ENCODE assay signal across 17 cellular contexts in the genomic region with DNA sequence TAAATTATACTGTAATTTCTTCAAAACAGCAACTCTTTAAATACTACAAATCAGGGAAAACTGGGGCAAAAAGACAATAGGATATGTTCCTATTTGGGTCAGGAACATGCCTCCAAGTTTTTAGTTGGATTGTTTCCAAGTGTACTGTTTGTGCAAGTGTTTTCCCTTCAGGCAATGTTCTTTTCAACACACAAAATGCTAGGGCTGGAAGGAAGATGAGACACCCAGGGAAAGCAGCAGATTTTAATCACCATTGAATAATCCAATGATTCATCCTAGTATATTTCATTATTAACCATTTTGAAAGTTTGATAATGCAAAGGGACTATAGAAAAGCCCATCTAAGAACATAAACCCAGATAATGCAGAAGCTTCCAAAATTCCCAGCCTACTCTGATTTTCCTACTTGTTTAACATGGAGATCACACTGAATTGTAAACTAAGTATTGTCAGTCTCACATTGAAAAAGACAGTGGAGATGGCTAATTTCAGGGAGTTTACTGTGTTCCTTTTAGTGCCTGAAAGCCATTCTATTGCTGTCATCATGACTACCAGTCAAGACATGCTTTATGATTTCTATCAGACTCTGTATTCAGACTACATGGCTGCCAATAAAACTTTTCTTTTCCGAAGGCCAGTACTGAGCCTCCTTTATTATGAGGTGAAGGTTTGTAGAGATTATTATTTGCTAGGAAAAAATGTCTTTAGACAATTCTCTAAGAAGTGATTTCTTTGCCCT. TPM values are rescaled to one million over a fixed set of nuclear protein-coding genes. Genes with fewer than 3 reads are reported as not detected.
DNase-seq lines count a peak whose midpoint lies in the region; FAIRE-seq and TF ChIP-seq lines count a peak whose summit lies in the region.
"Had no signal": no experiment of that assay in that cellular context is flagged by ENCODE, and none has a peak within 500 bp of the region (broad histone marks: within the 10 kb centered on the region; RNA-seq: fewer than 3 reads in every experiment).

No MANE protein-coding gene starts in this region.

- H2BK15ac ChIP-seq in mesendoderm (replicated peaks; ENCODE audit: low read depth), result no peak overlapping the region

- H3K56ac ChIP-seq in mesendoderm (ENCODE audit: low read length), result no peak overlapping the region

- no peak for FAIRE-seq in bronchial epithelial cell (lab: Jason Lieb, UNC)
- FAIRE-seq: frontal cortex, GM18507 had no signal

- peaks cover 2% of the 10 kb centered on the region for H3K4me1 ChIP-seq in mesendoderm (ENCODE audit: control insufficient read depth, low read depth, low read length)
- no peaks in the 10 kb centered on the region for H3K4me1 ChIP-seq in osteoblast (ENCODE audit: insufficient read depth, low read length)
- H3K4me1 ChIP-seq: vagina had no signal

- no peak overlapping the region for H3K9ac ChIP-seq in mesendoderm (ENCODE audit: low read length)
- H3K9ac ChIP-seq: SK-N-SH had no signal

- no peak overlapping the region for H2BK5ac ChIP-seq in mesendoderm (ENCODE audit: low read length)

- POLR2A ChIA-PET in BJ (lab: Charles Lee), result no interaction called here

- H3K79me2 ChIP-seq in mesendoderm (ENCODE audit: control insufficient read depth, insufficient read depth, low read length) (no peaks in the 10 kb centered on the region), osteoblast (ENCODE audit: insufficient read depth, low read length) (no peaks in the 10 kb centered on the region)

- no peak overlapping the region for H4K8ac ChIP-seq in mesendoderm (ENCODE audit: low read depth, low read length)

- H3K4me2 ChIP-seq in mesendoderm (ENCODE audit: low read length), result no peak overlapping the region
- H3K4me2 ChIP-seq in osteoblast (ENCODE audit: insufficient read depth, low read length), result no peak overlapping the region
- H3K4me2 ChIP-seq: SK-N-SH had no signal

- H3K27me3 ChIP-seq in BJ (ENCODE audit: control insufficient read depth, insufficient read depth, low read length), result no peaks in the 10 kb centered on the region
- H3K27me3 ChIP-seq in bronchial epithelial cell (ENCODE audit: control insufficient read depth, insufficient read depth, low read length), result no peaks in the 10 kb centered on the region
- no peaks in the 10 kb centered on the region for H3K27me3 ChIP-seq in mesendoderm (ENCODE audit: insufficient read depth, low read length, poor library complexity)
- H3K27me3 ChIP-seq in osteoblast (ENCODE audit: insufficient read depth, low read length), result peaks cover 7% of the 10 kb centered on the region
- H3K27me3 ChIP-seq: vagina had no signal

- CTCF ChIA-PET in BJ (lab: Yijun Ruan, JAX), result no interaction called here

- no peaks in the 10 kb centered on the region for H4K20me1 ChIP-seq in osteoblast (ENCODE audit: insufficient read depth, low read length)

- no peak overlapping the region for H3K18ac ChIP-seq in mesendoderm (ENCODE audit: low read length)

- DNase-seq in BJ (ENCODE audit: low read depth), result peak; percentile 9
- peak; percentile 78 for DNase-seq in M059J (ENCODE audit: low read depth)
- peak; percentile 89 for DNase-seq in bronchial epithelial cell (ENCODE audit: low read depth)
- peak; percentile 19 to 72 for DNase-seq in lung microvascular endothelial cell (ENCODE audit: low read depth in 2 of 2)
- no peak for DNase-seq in SHP77 treated with DMSO at 0.1 percent for 48 hours (lab: John Stamatoyannopoulos, UW)
- no peak for DNase-seq in mesendoderm
- no peak for DNase-seq in osteoblast (ENCODE audit: insufficient read length, low spot score, missing footprints)
- DNase-seq in hippocampal formation (lab: John Stamatoyannopoulos, UW), result no peak
- DNase-seq: activated naive CD4-positive, alpha-beta T cell treated with anti-CD3 and anti-CD28 coated beads, Interleukin-2, amount 50 U/mL, for 16 hours; H7; NK-92 treated with Interleukin-12 subunit alpha and Interleukin-12 subunit beta, amount 100 ng/mL, for 24 hours; SK-N-SH; stimulated activated CD4-positive, alpha-beta T cell treated with anti-CD3 and anti-CD28 coated beads, Interleukin-2, amount 100 ng/mL, for 48 hours; WERI-Rb-1 had no signal

- no peaks in the 10 kb centered on the region for H3K9me3 ChIP-seq in osteoblast (ENCODE audit: low read depth, low read length)
- H3K9me3 ChIP-seq: SK-N-SH, vagina had no signal

- no peak overlapping the region for H3K4ac ChIP-seq in mesendoderm (ENCODE audit: low read depth, low read length)

- no peak overlapping the region for H2AK5ac ChIP-seq in mesendoderm (ENCODE audit: low read length)

- no peak for TF ChIP-seq CTCF in BJ (IDR thresholded peaks at IDR 0.05; ENCODE audit: insufficient read depth, low read depth, low read length)
- TF ChIP-seq CTCF in bronchial epithelial cell (IDR thresholded peaks at IDR 0.05; ENCODE audit: insufficient read depth, low read length, severe bottlenecking), result no peak
- no peak for TF ChIP-seq CTCF in osteoblast (IDR thresholded peaks at IDR 0.05; ENCODE audit: extremely low read depth, low read depth, low read length)

- no peak overlapping the region for H2AFZ ChIP-seq in osteoblast (ENCODE audit: low read length)

- H4K5ac ChIP-seq in mesendoderm (ENCODE audit: low read length), result no peak overlapping the region

- WGBS in mesendoderm (ENCODE audit: extremely low coverage, insufficient coverage, low lambda C conversion rate), result no CpG with 5 or more reads among the region's 1 CpG

- H2BK120ac ChIP-seq in mesendoderm (ENCODE audit: low read depth, low read length), result no peak overlapping the region

- H3K23ac ChIP-seq in mesendoderm (ENCODE audit: low read length), result no peak overlapping the region

- no peaks in the 10 kb centered on the region for H3K79me1 ChIP-seq in mesendoderm (ENCODE audit: low read length)

- H3K4me3 ChIP-seq in BJ (ENCODE audit: low read depth, low read length) (no peak overlapping the region), bronchial epithelial cell (ENCODE audit: low read depth, low read length) (no peak overlapping the region), mesendoderm (ENCODE audit: low read length) (no peak overlapping the region), osteoblast (ENCODE audit: insufficient read depth, low read length) (no peak overlapping the region)
- H3K4me3 ChIP-seq: vagina had no signal

- H3K36me3 ChIP-seq in BJ (ENCODE audit: control insufficient read depth, insufficient read depth, low read length) (no peaks in the 10 kb centered on the region), bronchial epithelial cell (ENCODE audit: control insufficient read depth, insufficient read depth, low read length) (no peaks in the 10 kb centered on the region), mesendoderm (ENCODE audit: control insufficient read depth, insufficient read depth, low read length) (no peaks in the 10 kb centered on the region), osteoblast (ENCODE audit: insufficient read depth, low read length) (no peaks in the 10 kb centered on the region)
- H3K36me3 ChIP-seq: vagina, WERI-Rb-1 had no signal

- H3K27ac ChIP-seq in mesendoderm (ENCODE audit: low read depth, low read length), result no peak overlapping the region
- no peak overlapping the region for H3K27ac ChIP-seq in osteoblast (ENCODE audit: low read depth, low read length)
- H3K27ac ChIP-seq: vagina, WERI-Rb-1 had no signal

RNA-seq across cellular contexts. Expression of a gene that starts 38.6 kb away (rescaled TPM):
- polyA plus RNA-seq in BJ (2011; rRNA removed), result 0.05 and 0.09 TPM in 2 replicates
- 0.05 and 0.09 TPM in 2 replicates for polyA minus RNA-seq in BJ (2011; rRNA and poly(A)+ RNA removed)
- total RNA-seq in M059J (2014; rRNA removed; shearing (Covaris generic)), result 0.47 and 0.94 TPM in 2 replicates
- total RNA-seq in bronchial epithelial cell, result 21.1 and 23.4 TPM in 2 replicates
- 0.20 and 2.4 TPM in 2 replicates for total RNA-seq in lung microvascular endothelial cell
- 3.4 TPM for polyA plus RNA-seq in mesendoderm (2013, experiment 1 of 2)
- 3.0 TPM for polyA plus RNA-seq in mesendoderm (2013, experiment 2 of 2)
- not detected in 2 replicates for total RNA-seq in osteoblast
- polyA plus RNA-seq: SK-N-SH had no signal

RNA-seq across cellular contexts. Expression of a gene that starts 40.0 kb away (rescaled TPM):
- 8.7 and 13.2 TPM in 2 replicates for polyA plus RNA-seq in BJ (2011; rRNA removed)
- polyA minus RNA-seq in BJ (2011; rRNA and poly(A)+ RNA removed), result 3.5 and 4.8 TPM in 2 replicates
- 2.2 and 7.2 TPM in 2 replicates for total RNA-seq in M059J (2014; rRNA removed; shearing (Covaris generic))
- 48.4 and 63.1 TPM in 2 replicates for total RNA-seq in bronchial epithelial cell
- total RNA-seq in lung microvascular endothelial cell, result 18.7 and 32.5 TPM in 2 replicates
- 7.2 TPM for polyA plus RNA-seq in mesendoderm (2013, experiment 1 of 2)
- polyA plus RNA-seq in mesendoderm (2013, experiment 2 of 2), result 7.3 TPM
- total RNA-seq in osteoblast, result under 0.01 and 0.36 TPM in 2 replicates

Comparison
In these comparisons a context has a peak if more than half of its experiments do, and no peak if none do; other contexts are left out.
1. DNase-seq: peak in BJ (single experiment), M059J (single experiment), bronchial epithelial cell (single experiment) and lung microvascular endothelial cell (2 of 2); none in SHP77 treated with DMSO at 0.1 percent for 48 hours (single experiment), mesendoderm (single experiment), osteoblast (single experiment) and hippocampal formation (0 of 2).